1 cellular context compared by ENCODE assay signal in the genomic region with DNA sequence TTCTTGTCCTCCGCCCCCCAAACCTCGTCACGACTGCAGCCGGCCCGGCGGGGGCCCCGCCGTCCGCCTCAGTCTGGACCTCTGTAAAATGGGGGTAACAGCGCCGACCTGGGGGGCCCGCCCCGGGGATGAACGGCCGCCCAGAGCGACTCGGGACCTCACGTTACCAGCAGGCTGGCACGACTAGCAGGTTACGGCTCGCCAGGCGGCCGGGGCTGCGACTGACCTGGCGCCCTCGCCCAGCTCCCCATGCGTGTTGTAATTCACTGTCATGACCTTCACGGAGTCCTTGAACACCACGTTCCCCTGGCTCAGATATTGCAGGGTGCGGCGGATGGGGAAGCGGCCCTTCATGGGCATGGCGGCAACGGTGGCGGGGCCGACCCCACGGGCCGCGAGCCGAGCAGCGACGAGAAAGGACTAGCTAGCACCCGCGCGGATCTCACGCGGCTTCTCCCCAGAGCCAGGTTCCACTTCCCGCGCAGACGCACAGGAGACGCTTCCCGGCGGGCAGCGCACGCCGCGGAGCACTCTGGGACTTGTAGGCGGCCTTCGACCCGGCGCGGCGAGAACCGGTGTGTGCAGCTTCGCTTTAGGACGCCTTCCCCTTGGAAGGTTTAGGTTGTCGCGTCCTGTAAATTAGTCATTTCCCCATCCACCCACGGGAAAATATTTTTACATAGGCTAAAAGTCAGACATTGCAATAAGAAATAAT.
TF ChIP-seq lines count a peak whose summit lies in the region.

MRPS25 (minus strand) TSS at position 481 of the 715 bp plus-strand sequence; CDS start at position 360, 121 bp downstream.

TF ChIP-seq in GM12878, 131 proteins besides CTCF, POLR2A, EP300 and RAD21 (continued from another document and continues in another):
- TF ChIP-seq ZBTB33 (IDR thresholded peaks at IDR 0.05) (no peak), ATF2 (IDR thresholded peaks at IDR 0.05; ENCODE audit: low read length) (no peak), ATF3 (IDR thresholded peaks at IDR 0.05; ENCODE audit: borderline replicate concordance, extremely low read depth, low read depth, low read length) (no peak; the same call in 1 of the 2 replicates), JUND (IDR thresholded peaks at IDR 0.05; ENCODE audit: low read depth, low read length) (no peak), ZNF217 (IDR thresholded peaks at IDR 0.05) (no peak), POLR2AphosphoS2 (IDR thresholded peaks at IDR 0.05; ENCODE audit: low read depth, low read length) (peak; percentile 84), NR2C1 (IDR thresholded peaks at IDR 0.05) (peak; percentile 61), MYB (IDR thresholded peaks at IDR 0.05; ENCODE audit: borderline replicate concordance, low read depth, low read length) (no peak), RBBP5 (conservative IDR thresholded peaks at IDR 0.05) (no peak), ESRRA (IDR thresholded peaks at IDR 0.05; ENCODE audit: low read length) (peak; percentile 84; the same call in 1 of the 2 replicates), PML (IDR thresholded peaks at IDR 0.05; ENCODE audit: low read length) (peak; percentile 89), CREB1 (IDR thresholded peaks at IDR 0.05; ENCODE audit: low read depth) (peak; percentile 71; the same call in 1 of the 2 replicates), ZBTB4 (CRISPR knock-in tag; IDR thresholded peaks at IDR 0.05) (no peak), SIX5 (IDR thresholded peaks at IDR 0.05; ENCODE audit: low read depth, low read length, severe bottlenecking) (peak; percentile 92), SREBF2 (IDR thresholded peaks at IDR 0.05; ENCODE audit: low read length) (no peak), FOS (IDR thresholded peaks at IDR 0.05; ENCODE audit: borderline replicate concordance, extremely low read depth, insufficient read length) (no peak), BCLAF1 (IDR thresholded peaks at IDR 0.05) (no peak), SRF (IDR thresholded peaks at IDR 0.05; ENCODE audit: low read depth in 2 of 2, low read length in 2 of 2) (peak in 1 of 2 experiments; percentile 59; a peak in 1 of 4 replicates), NBN (IDR thresholded peaks at IDR 0.05) (0 out of 2 replicates have a peak, but pooled peaks have one; percentile 61), CHD4 (IDR thresholded peaks at IDR 0.05) (no peak), MXI1 (IDR thresholded peaks at IDR 0.05; ENCODE audit: low read depth, low read length) (peak; percentile 90), ZBED1 (IDR thresholded peaks at IDR 0.05; ENCODE audit: borderline replicate concordance) (no peak), RAD51 (IDR thresholded peaks at IDR 0.05) (no peak), NRF1 (conservative IDR thresholded peaks at IDR 0.05; ENCODE audit: low read depth, low read length) (peak; percentile 89), IKZF1 (conservative IDR thresholded peaks at IDR 0.05) (peak; percentile 94), NR2C2 (IDR thresholded peaks at IDR 0.05; ENCODE audit: borderline replicate concordance, control insufficient read depth, insufficient read length, low read depth) (no peak), ELK1 (IDR thresholded peaks at IDR 0.05; ENCODE audit: low read depth, low read length) (no peak; the same call in 1 of the 2 replicates)
- TF ChIP-seq, protein P1, sequence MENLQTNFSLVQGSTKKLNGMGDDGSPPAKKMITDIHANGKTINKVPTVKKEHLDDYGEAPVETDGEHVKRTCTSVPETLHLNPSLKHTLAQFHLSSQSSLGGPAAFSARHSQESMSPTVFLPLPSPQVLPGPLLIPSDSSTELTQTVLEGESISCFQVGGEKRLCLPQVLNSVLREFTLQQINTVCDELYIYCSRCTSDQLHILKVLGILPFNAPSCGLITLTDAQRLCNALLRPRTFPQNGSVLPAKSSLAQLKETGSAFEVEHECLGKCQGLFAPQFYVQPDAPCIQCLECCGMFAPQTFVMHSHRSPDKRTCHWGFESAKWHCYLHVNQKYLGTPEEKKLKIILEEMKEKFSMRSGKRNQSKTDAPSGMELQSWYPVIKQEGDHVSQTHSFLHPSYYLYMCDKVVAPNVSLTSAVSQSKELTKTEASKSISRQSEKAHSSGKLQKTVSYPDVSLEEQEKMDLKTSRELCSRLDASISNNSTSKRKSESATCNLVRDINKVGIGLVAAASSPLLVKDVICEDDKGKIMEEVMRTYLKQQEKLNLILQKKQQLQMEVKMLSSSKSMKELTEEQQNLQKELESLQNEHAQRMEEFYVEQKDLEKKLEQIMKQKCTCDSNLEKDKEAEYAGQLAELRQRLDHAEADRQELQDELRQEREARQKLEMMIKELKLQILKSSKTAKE (IDR thresholded peaks at IDR 0.05; ENCODE audit: low read depth, poor library complexity, severe bottlenecking): no peak
- TF ChIP-seq, protein P2, sequence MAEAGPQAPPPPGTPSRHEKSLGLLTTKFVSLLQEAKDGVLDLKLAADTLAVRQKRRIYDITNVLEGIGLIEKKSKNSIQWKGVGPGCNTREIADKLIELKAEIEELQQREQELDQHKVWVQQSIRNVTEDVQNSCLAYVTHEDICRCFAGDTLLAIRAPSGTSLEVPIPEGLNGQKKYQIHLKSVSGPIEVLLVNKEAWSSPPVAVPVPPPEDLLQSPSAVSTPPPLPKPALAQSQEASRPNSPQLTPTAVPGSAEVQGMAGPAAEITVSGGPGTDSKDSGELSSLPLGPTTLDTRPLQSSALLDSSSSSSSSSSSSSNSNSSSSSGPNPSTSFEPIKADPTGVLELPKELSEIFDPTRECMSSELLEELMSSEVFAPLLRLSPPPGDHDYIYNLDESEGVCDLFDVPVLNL (IDR thresholded peaks at IDR 0.05; ENCODE audit: low read depth, low read length): 0 out of 2 replicates have a peak, but pooled peaks have one; percentile 44
- TF ChIP-seq, protein P3, sequence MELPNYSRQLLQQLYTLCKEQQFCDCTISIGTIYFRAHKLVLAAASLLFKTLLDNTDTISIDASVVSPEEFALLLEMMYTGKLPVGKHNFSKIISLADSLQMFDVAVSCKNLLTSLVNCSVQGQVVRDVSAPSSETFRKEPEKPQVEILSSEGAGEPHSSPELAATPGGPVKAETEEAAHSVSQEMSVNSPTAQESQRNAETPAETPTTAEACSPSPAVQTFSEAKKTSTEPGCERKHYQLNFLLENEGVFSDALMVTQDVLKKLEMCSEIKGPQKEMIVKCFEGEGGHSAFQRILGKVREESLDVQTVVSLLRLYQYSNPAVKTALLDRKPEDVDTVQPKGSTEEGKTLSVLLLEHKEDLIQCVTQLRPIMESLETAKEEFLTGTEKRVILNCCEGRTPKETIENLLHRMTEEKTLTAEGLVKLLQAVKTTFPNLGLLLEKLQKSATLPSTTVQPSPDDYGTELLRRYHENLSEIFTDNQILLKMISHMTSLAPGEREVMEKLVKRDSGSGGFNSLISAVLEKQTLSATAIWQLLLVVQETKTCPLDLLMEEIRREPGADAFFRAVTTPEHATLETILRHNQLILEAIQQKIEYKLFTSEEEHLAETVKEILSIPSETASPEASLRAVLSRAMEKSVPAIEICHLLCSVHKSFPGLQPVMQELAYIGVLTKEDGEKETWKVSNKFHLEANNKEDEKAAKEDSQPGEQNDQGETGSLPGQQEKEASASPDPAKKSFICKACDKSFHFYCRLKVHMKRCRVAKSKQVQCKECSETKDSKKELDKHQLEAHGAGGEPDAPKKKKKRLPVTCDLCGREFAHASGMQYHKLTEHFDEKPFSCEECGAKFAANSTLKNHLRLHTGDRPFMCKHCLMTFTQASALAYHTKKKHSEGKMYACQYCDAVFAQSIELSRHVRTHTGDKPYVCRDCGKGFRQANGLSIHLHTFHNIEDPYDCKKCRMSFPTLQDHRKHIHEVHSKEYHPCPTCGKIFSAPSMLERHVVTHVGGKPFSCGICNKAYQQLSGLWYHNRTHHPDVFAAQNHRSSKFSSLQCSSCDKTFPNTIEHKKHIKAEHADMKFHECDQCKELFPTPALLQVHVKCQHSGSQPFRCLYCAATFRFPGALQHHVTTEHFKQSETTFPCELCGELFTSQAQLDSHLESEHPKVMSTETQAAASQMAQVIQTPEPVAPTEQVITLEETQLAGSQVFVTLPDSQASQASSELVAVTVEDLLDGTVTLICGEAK (IDR thresholded peaks at IDR 0.05; ENCODE audit: borderline replicate concordance): no peak; the same call in 1 of the 2 replicates
- TF ChIP-seq, protein P4, sequence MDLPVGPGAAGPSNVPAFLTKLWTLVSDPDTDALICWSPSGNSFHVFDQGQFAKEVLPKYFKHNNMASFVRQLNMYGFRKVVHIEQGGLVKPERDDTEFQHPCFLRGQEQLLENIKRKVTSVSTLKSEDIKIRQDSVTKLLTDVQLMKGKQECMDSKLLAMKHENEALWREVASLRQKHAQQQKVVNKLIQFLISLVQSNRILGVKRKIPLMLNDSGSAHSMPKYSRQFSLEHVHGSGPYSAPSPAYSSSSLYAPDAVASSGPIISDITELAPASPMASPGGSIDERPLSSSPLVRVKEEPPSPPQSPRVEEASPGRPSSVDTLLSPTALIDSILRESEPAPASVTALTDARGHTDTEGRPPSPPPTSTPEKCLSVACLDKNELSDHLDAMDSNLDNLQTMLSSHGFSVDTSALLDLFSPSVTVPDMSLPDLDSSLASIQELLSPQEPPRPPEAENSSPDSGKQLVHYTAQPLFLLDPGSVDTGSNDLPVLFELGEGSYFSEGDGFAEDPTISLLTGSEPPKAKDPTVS (IDR thresholded peaks at IDR 0.05; ENCODE audit: low read depth, low read length): no peak
